19 cellular contexts compared by ENCODE assay signal in genomic region chr7:4244041-4244440, GRCh38.
DNase-seq lines count a peak whose midpoint lies in the region; ATAC-seq and TF ChIP-seq lines count a peak whose summit lies in the region.
"Had no signal": no experiment of that assay in that cellular context is flagged by ENCODE, and none has a peak within 500 bp of the region (broad histone marks: within the 10 kb centered on the region; RNA-seq: fewer than 3 reads in every experiment).

No MANE protein-coding gene starts in this region.

- TF ChIP-seq CTCF in left ventricle myocardium inferior (IDR thresholded peaks at IDR 0.05; ENCODE audit: borderline replicate concordance): no peak
- no peak for TF ChIP-seq CTCF in spleen (IDR thresholded peaks at IDR 0.05 in 8 of 11, conservative IDR thresholded peaks at IDR 0.05 in 3 of 11)

- no peak overlapping the region for H2BK120ac ChIP-seq in neuronal stem cell (ENCODE audit: low read depth, low read length)

- CTCF ChIA-PET in CD4-positive, alpha-beta memory T cell (lab: Charles Lee; ENCODE audit: partially characterized antibody): no interaction called here

- no peak overlapping the region for H2AFZ ChIP-seq in neuronal stem cell (ENCODE audit: low read length)

- no peak overlapping the region for H2BK5ac ChIP-seq in neuronal stem cell (ENCODE audit: low read length)

- no peak overlapping the region for H2BK12ac ChIP-seq in neuronal stem cell (ENCODE audit: low read length)

- H3K14ac ChIP-seq in neuronal stem cell (ENCODE audit: low read length): no peak overlapping the region

- peaks cover 0 to 1% of the 10 kb centered on the region in 2 donors for H3K27me3 Mint-ChIP-seq in CD4-positive, alpha-beta memory T cell
- H3K27me3 Mint-ChIP-seq: CD4-positive, CD25-positive, alpha-beta regulatory T cell had no signal

- DNase-seq in cardiac septum (ENCODE audit: low spot score) (peak; percentile 29), left ventricle myocardium inferior (no peak), neuronal stem cell (ENCODE audit: low spot score) (no peak), spleen (peak; percentile 39)
- DNase-seq in CD4-positive, alpha-beta memory T cell: no peak
- DNase-seq in activated CD8-positive, alpha-beta memory T cell treated with anti-CD3 and anti-CD28 coated beads for 24 hours: no peak
- DNase-seq: 8988T; ACHN; BE2C; C1 segment of cervical spinal cord; Caco-2; Calu3; CD4-positive, CD25-positive, alpha-beta regulatory T cell; CD8-positive, alpha-beta T cell; DMS79 treated with DMSO at 0.1 percent for 48 hours; GF-D8 had no signal

- H3K36me3 ChIP-seq in left ventricle myocardium inferior (no peaks in the 10 kb centered on the region), neuronal stem cell (replicated peaks in 1 of 2; ENCODE audit: control insufficient read depth in 2 of 2, insufficient read depth in 2 of 2, low read length in 2 of 2) (peaks cover 0 to 11% of the 10 kb centered on the region in 2 donors), spleen (peaks cover 0 to 71% (median 7%) of the 10 kb centered on the region in 6 donors)
- no peaks in the 10 kb centered on the region for H3K36me3 ChIP-seq in CD4-positive, alpha-beta memory T cell (ENCODE audit: insufficient read depth, low read length)
- H3K36me3 ChIP-seq: BE2C, BLaER1 had no signal

- POLR2A ChIA-PET in CD4-positive, alpha-beta memory T cell (lab: Charles Lee; ENCODE audit: partially characterized antibody): no interaction called here

- H3K27ac ChIP-seq in left ventricle myocardium inferior (replicated peaks) (no peak overlapping the region), neuronal stem cell (replicated peaks; ENCODE audit: low read length) (no peak overlapping the region), spleen (no peak overlapping the region)
- no peak overlapping the region for H3K27ac ChIP-seq in CD4-positive, alpha-beta memory T cell (ENCODE audit: low read depth, low read length)
- H3K27ac ChIP-seq: BLaER1 had no signal

- peaks cover 2 to 18% (median 7%) of the 10 kb centered on the region in 8 donors for H3K9me3 Mint-ChIP-seq in CD4-positive, alpha-beta memory T cell
- H3K9me3 Mint-ChIP-seq: CD8-positive, alpha-beta T cell had no signal

- no peak overlapping the region for H3K27ac Mint-ChIP-seq in CD4-positive, alpha-beta memory T cell
- H3K27ac Mint-ChIP-seq: CD14-positive monocyte; CD8-positive, alpha-beta T cell had no signal

- WGBS in neuronal stem cell (ENCODE audit: extremely low coverage in 2 of 2, insufficient read length in 2 of 2, insufficient replicate concordance in 1 of 2), 2 donors: no CpG with 5 or more reads among the region's 4 CpGs
- 87 to 98% (median 93%) methylated on average over 4 of the region's 4 CpGs for WGBS in spleen, 5 donors

- intact Hi-C loops in cardiac septum (cut with DNase I) (no loop called here), left ventricle myocardium inferior (cut with micrococcal nuclease) (no loop called here), spleen (cut with DNase I; ENCODE audit: low total_unique reads) (no loop called here)
- intact Hi-C loops in CD4-positive, alpha-beta memory T cell (cut with micrococcal nuclease): no loop called here

- no peak overlapping the region for H3K4me3 Mint-ChIP-seq in CD4-positive, alpha-beta memory T cell
- H3K4me3 Mint-ChIP-seq: CD14-positive monocyte; CD4-positive, CD25-positive, alpha-beta regulatory T cell; CD8-positive, alpha-beta T cell had no signal

- peak overlapping the region; percentile 40 for H3K4ac ChIP-seq in neuronal stem cell (ENCODE audit: low read length)

- no peak overlapping the region for H2BK15ac ChIP-seq in neuronal stem cell (ENCODE audit: low read length)

- H4K91ac ChIP-seq in neuronal stem cell (ENCODE audit: low read depth, low read length, poor library complexity): no peak overlapping the region

- H3K4me1 ChIP-seq in left ventricle myocardium inferior (no peaks in the 10 kb centered on the region), neuronal stem cell (ENCODE audit: control insufficient read depth in 2 of 2, insufficient read depth in 1 of 2, low read depth in 1 of 2, low read length in 2 of 2) (peaks cover 0 to 8% of the 10 kb centered on the region in 2 donors), spleen (no peaks in the 10 kb centered on the region)
- no peaks in the 10 kb centered on the region for H3K4me1 ChIP-seq in CD4-positive, alpha-beta memory T cell (ENCODE audit: insufficient read depth, low read length)
- H3K4me1 ChIP-seq: BE2C, BLaER1 had no signal

- no peak overlapping the region for H2AK5ac ChIP-seq in neuronal stem cell (ENCODE audit: low read depth, low read length)

- H3K4me1 Mint-ChIP-seq in CD4-positive, alpha-beta memory T cell: peaks cover 0 to 4% (median 1%) of the 10 kb centered on the region in 4 donors
- H3K4me1 Mint-ChIP-seq: CD14-positive monocyte had no signal

- H3K23ac ChIP-seq in neuronal stem cell (ENCODE audit: low read depth, low read length, poor library complexity): no peak overlapping the region

- peak overlapping the region; percentile 1 for H3K9ac ChIP-seq in neuronal stem cell (ENCODE audit: low read depth, low read length, poor library complexity)
- H3K9ac ChIP-seq: BLaER1 had no signal

- ATAC-seq in HG03108 (IDR thresholded peaks at IDR 0.05; ENCODE audit: unreplicated experiment): no peak
- ATAC-seq: CD8-positive, alpha-beta T cell had no signal

- no peaks in the 10 kb centered on the region for H3K36me3 Mint-ChIP-seq in CD4-positive, alpha-beta memory T cell
- H3K36me3 Mint-ChIP-seq: CD14-positive monocyte; CD4-positive, CD25-positive, alpha-beta regulatory T cell; CD8-positive, alpha-beta T cell had no signal

- peak overlapping the region; percentile 11 for H3K18ac ChIP-seq in neuronal stem cell (ENCODE audit: low read length)

- H4K8ac ChIP-seq in neuronal stem cell (ENCODE audit: low read depth, low read length): no peak overlapping the region

- H3K9me3 ChIP-seq in left ventricle myocardium inferior (replicated peaks) (peaks cover 9% of the 10 kb centered on the region), neuronal stem cell (replicated peaks in 1 of 2; ENCODE audit: control insufficient read depth in 2 of 2, insufficient read depth in 1 of 2, low read depth in 1 of 2, low read length in 2 of 2) (peaks cover 0 to 3% of the 10 kb centered on the region in 2 donors), spleen (peaks cover 0 to 23% (median 12%) of the 10 kb centered on the region in 8 donors)
- H3K9me3 ChIP-seq in CD4-positive, alpha-beta memory T cell (ENCODE audit: control insufficient read depth in 1 of 2, low read length in 2 of 2): no peaks in the 10 kb centered on the region
- H3K9me3 ChIP-seq: BE2C, BLaER1 had no signal

- no peak for TF ChIP-seq POLR2A in spleen (IDR thresholded peaks at IDR 0.05)

- H3K27me3 ChIP-seq in left ventricle myocardium inferior (ENCODE audit: low read depth) (no peaks in the 10 kb centered on the region), neuronal stem cell (ENCODE audit: control insufficient read depth in 3 of 3, insufficient read depth in 3 of 3, low read depth in 1 of 3, low read length in 3 of 3) (no peaks in the 10 kb centered on the region), spleen (replicated peaks in 1 of 7) (no peaks in the 10 kb centered on the region)
- H3K27me3 ChIP-seq in CD4-positive, alpha-beta memory T cell (ENCODE audit: insufficient read depth, low read length): no peaks in the 10 kb centered on the region
- H3K27me3 ChIP-seq: BE2C, BLaER1 had no signal

- no peak overlapping the region for H3K4me3 ChIP-seq in left ventricle myocardium inferior
- no peak overlapping the region for H3K4me3 ChIP-seq in neuronal stem cell (ENCODE audit: low read length in 2 of 2)
- no peak overlapping the region for H3K4me3 ChIP-seq in spleen
- no peak overlapping the region for H3K4me3 ChIP-seq in CD4-positive, alpha-beta memory T cell (ENCODE audit: low read length in 2 of 2)
- H3K4me3 ChIP-seq: BLaER1 had no signal

- H3K79me1 ChIP-seq in neuronal stem cell (ENCODE audit: low read depth, low read length): no peaks in the 10 kb centered on the region

- no peak overlapping the region for H3K4me2 ChIP-seq in neuronal stem cell (ENCODE audit: insufficient read depth, low read length, poor library complexity, severe bottlenecking)
- H3K4me2 ChIP-seq: BLaER1 had no signal

Comparison
In these comparisons a context has a peak if more than half of its experiments do, and no peak if none do; other contexts are left out.
1. DNase-seq: peak in cardiac septum (single experiment) and spleen (single experiment); none in left ventricle myocardium inferior (single experiment), neuronal stem cell (single experiment), CD4-positive, alpha-beta memory T cell (0 of 5) and activated CD8-positive, alpha-beta memory T cell treated with anti-CD3 and anti-CD28 coated beads for 24 hours (single experiment).